Comparison of ENCODE assay signal across 1 cellular context in the genomic region with DNA sequence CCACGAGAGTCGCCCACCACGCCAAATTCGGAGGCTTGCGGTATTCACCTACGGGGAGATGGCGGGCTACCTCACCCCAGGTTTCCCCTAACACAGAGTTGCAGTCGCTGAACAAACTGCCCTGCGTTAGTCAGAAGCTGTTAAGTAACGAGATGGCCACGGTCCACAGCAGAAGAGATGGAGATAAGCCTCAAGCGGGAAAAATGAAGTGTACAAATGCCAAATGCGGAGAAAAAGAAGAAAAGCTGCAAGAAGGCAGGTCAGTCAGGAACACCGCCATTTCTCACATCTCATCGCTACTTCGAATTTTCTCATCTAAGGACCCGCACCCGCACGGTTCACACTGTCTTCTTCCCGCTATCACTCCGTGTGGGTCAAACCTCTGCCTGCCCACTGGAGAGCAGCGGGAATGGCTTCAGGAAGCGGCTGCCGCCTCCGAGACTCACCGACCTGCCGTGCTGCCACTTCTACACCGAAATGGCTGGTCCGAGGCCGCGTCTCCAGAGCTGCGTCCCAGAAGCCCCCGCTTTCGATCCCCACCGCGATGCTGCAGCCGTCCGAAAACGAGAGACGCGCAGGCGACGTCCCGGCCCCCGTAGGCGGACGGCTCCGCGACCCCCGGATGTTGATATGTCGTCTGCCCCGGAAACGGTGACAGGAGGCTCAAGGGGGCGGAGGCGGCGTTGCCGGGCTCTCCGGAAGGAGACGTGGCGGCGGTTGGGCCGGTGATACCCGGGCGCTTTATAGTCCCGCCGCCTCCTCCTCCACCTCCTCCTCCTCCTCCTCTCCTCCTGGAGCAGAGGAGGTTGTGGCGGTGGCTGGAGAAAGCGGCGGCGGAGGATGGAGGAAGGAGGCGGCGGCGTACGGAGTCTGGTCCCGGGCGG.
TF ChIP-seq lines count a peak whose summit lies in the region.

A gene with protein sequence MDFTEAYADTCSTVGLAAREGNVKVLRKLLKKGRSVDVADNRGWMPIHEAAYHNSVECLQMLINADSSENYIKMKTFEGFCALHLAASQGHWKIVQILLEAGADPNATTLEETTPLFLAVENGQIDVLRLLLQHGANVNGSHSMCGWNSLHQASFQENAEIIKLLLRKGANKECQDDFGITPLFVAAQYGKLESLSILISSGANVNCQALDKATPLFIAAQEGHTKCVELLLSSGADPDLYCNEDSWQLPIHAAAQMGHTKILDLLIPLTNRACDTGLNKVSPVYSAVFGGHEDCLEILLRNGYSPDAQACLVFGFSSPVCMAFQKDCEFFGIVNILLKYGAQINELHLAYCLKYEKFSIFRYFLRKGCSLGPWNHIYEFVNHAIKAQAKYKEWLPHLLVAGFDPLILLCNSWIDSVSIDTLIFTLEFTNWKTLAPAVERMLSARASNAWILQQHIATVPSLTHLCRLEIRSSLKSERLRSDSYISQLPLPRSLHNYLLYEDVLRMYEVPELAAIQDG (minus strand): TSS at position 583 of the 884 bp plus-strand sequence. CDS start 21,381 bp downstream, outside the sequence.
A gene with protein sequence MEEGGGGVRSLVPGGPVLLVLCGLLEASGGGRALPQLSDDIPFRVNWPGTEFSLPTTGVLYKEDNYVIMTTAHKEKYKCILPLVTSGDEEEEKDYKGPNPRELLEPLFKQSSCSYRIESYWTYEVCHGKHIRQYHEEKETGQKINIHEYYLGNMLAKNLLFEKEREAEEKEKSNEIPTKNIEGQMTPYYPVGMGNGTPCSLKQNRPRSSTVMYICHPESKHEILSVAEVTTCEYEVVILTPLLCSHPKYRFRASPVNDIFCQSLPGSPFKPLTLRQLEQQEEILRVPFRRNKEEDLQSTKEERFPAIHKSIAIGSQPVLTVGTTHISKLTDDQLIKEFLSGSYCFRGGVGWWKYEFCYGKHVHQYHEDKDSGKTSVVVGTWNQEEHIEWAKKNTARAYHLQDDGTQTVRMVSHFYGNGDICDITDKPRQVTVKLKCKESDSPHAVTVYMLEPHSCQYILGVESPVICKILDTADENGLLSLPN (plus strand): TSS at position 674 of the 884 bp plus-strand sequence. CDS start 167 bp downstream, at position 841.

TF ChIP-seq in H1, 55 proteins besides CTCF, POLR2A, EP300 and RAD21 (continues in another document):
- TF ChIP-seq, protein P1, sequence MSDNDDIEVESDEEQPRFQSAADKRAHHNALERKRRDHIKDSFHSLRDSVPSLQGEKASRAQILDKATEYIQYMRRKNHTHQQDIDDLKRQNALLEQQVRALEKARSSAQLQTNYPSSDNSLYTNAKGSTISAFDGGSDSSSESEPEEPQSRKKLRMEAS (IDR thresholded peaks at IDR 0.05), result peak; percentile 52; the same call in 1 of the 2 replicates
- TF ChIP-seq RNF2 (IDR thresholded peaks at IDR 0.05; ENCODE audit: borderline replicate concordance, low read depth, low read length, missing control alignments, poor library complexity, severe bottlenecking) (no peak), POU5F1 (IDR thresholded peaks at IDR 0.05; ENCODE audit: low read depth, low read length) (no peak), CHD1 (IDR thresholded peaks at IDR 0.05; ENCODE audit: low read depth, low read length) (no peak), BCL11A (IDR thresholded peaks at IDR 0.05; ENCODE audit: low read depth in 2 of 2, low read length in 2 of 2) (no peak), BACH1 (IDR thresholded peaks at IDR 0.05; ENCODE audit: low read length) (no peak), KDM5A (IDR thresholded peaks at IDR 0.05; ENCODE audit: low read length) (peak; percentile 25; the same call in 1 of the 2 replicates), TAF7 (optimal IDR thresholded peaks at IDR 0.05; ENCODE audit: borderline replicate concordance, low read depth, low read length) (peak; percentile 84), MAFK (IDR thresholded peaks at IDR 0.05; ENCODE audit: low read depth, low read length) (no peak), KDM4A (IDR thresholded peaks at IDR 0.05; ENCODE audit: low read depth, low read length, severe bottlenecking) (peak; percentile 73), NRF1 (IDR thresholded peaks at IDR 0.05; ENCODE audit: low read depth, low read length) (no peak), PHF8 (conservative IDR thresholded peaks at IDR 0.05; ENCODE audit: low read depth, low read length) (peak; percentile 90), KDM1A (IDR thresholded peaks at IDR 0.05; ENCODE audit: borderline replicate concordance, low read length) (no peak), SIX5 (IDR thresholded peaks at IDR 0.05; ENCODE audit: low read depth, low read length) (no peak), SP4 (IDR thresholded peaks at IDR 0.05; ENCODE audit: low read length) (no peak), SRF (IDR thresholded peaks at IDR 0.05; ENCODE audit: low read depth, low read length) (no peak), TEAD4 (IDR thresholded peaks at IDR 0.05; ENCODE audit: low read depth, low read length) (no peak), SIRT6 (IDR thresholded peaks at IDR 0.05; ENCODE audit: low read length) (no peak), NANOG (IDR thresholded peaks at IDR 0.05; ENCODE audit: insufficient read depth, low read depth, low read length, poor library complexity, severe bottlenecking) (no peak), SP1 (IDR thresholded peaks at IDR 0.05; ENCODE audit: low read depth, low read length) (0 out of 2 replicates have a peak, but pooled peaks have one; percentile 7), SIN3A (conservative IDR thresholded peaks at IDR 0.05 in 1 of 2, IDR thresholded peaks at IDR 0.05 in 1 of 2; ENCODE audit: low read depth in 1 of 2, low read length in 2 of 2) (peak; percentile 52 to 84; a peak in 3 of 4 replicates), RXRA (IDR thresholded peaks at IDR 0.05; ENCODE audit: insufficient read depth, low read depth, low read length) (no peak), CTBP2 (IDR thresholded peaks at IDR 0.05; ENCODE audit: borderline replicate concordance, insufficient read depth, insufficient read length, low read length) (no peak), YY1 (IDR thresholded peaks at IDR 0.05; ENCODE audit: low read depth, low read length) (peak; percentile 74), TAF1 (IDR thresholded peaks at IDR 0.05; ENCODE audit: low read depth, low read length) (peak; percentile 94), CBX8 (IDR thresholded peaks at IDR 0.05; ENCODE audit: borderline replicate concordance, low read depth, low read length) (no peak), ZNF274 (IDR thresholded peaks at IDR 0.05; ENCODE audit: borderline replicate concordance, extremely low read depth, low read length) (no peak), TCF12 (IDR thresholded peaks at IDR 0.05; ENCODE audit: low read depth, low read length) (0 out of 2 replicates have a peak, but pooled peaks have one; percentile 10), EGR1 (IDR thresholded peaks at IDR 0.05; ENCODE audit: borderline replicate concordance, low read depth, low read length) (peak; percentile 23; the same call in 1 of the 2 replicates), ASH2L (IDR thresholded peaks at IDR 0.05; ENCODE audit: low read length) (peak; percentile 85), HDAC6 (IDR thresholded peaks at IDR 0.05; ENCODE audit: low read depth, low read length) (no peak), JUND (IDR thresholded peaks at IDR 0.05; ENCODE audit: low read length) (peak; percentile 33; the same call in 1 of the 2 replicates), EZH2 (IDR thresholded peaks at IDR 0.05; ENCODE audit: low read depth, low read length, severe bottlenecking) (no peak), JUN (IDR thresholded peaks at IDR 0.05; ENCODE audit: low read depth, low read length) (no peak), HDAC2 (IDR thresholded peaks at IDR 0.05; ENCODE audit: borderline replicate concordance in 1 of 2, low read depth in 2 of 2, low read length in 2 of 2) (no peak), CREB1 (IDR thresholded peaks at IDR 0.05) (peak; percentile 78), BRCA1 (IDR thresholded peaks at IDR 0.05; ENCODE audit: low read depth, low read length) (no peak), TBP (IDR thresholded peaks at IDR 0.05; ENCODE audit: low read depth, low read length) (peak; percentile 86), SP2 (IDR thresholded peaks at IDR 0.05; ENCODE audit: low read length) (no peak)
- TF ChIP-seq, protein P2, sequence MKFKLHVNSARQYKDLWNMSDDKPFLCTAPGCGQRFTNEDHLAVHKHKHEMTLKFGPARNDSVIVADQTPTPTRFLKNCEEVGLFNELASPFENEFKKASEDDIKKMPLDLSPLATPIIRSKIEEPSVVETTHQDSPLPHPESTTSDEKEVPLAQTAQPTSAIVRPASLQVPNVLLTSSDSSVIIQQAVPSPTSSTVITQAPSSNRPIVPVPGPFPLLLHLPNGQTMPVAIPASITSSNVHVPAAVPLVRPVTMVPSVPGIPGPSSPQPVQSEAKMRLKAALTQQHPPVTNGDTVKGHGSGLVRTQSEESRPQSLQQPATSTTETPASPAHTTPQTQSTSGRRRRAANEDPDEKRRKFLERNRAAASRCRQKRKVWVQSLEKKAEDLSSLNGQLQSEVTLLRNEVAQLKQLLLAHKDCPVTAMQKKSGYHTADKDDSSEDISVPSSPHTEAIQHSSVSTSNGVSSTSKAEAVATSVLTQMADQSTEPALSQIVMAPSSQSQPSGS (IDR thresholded peaks at IDR 0.05; ENCODE audit: low read length), result no peak; the same call in 1 of the 2 replicates
- TF ChIP-seq, protein P3, sequence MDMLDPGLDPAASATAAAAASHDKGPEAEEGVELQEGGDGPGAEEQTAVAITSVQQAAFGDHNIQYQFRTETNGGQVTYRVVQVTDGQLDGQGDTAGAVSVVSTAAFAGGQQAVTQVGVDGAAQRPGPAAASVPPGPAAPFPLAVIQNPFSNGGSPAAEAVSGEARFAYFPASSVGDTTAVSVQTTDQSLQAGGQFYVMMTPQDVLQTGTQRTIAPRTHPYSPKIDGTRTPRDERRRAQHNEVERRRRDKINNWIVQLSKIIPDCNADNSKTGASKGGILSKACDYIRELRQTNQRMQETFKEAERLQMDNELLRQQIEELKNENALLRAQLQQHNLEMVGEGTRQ (IDR thresholded peaks at IDR 0.05; ENCODE audit: low read length), result no peak
- TF ChIP-seq, protein P4, sequence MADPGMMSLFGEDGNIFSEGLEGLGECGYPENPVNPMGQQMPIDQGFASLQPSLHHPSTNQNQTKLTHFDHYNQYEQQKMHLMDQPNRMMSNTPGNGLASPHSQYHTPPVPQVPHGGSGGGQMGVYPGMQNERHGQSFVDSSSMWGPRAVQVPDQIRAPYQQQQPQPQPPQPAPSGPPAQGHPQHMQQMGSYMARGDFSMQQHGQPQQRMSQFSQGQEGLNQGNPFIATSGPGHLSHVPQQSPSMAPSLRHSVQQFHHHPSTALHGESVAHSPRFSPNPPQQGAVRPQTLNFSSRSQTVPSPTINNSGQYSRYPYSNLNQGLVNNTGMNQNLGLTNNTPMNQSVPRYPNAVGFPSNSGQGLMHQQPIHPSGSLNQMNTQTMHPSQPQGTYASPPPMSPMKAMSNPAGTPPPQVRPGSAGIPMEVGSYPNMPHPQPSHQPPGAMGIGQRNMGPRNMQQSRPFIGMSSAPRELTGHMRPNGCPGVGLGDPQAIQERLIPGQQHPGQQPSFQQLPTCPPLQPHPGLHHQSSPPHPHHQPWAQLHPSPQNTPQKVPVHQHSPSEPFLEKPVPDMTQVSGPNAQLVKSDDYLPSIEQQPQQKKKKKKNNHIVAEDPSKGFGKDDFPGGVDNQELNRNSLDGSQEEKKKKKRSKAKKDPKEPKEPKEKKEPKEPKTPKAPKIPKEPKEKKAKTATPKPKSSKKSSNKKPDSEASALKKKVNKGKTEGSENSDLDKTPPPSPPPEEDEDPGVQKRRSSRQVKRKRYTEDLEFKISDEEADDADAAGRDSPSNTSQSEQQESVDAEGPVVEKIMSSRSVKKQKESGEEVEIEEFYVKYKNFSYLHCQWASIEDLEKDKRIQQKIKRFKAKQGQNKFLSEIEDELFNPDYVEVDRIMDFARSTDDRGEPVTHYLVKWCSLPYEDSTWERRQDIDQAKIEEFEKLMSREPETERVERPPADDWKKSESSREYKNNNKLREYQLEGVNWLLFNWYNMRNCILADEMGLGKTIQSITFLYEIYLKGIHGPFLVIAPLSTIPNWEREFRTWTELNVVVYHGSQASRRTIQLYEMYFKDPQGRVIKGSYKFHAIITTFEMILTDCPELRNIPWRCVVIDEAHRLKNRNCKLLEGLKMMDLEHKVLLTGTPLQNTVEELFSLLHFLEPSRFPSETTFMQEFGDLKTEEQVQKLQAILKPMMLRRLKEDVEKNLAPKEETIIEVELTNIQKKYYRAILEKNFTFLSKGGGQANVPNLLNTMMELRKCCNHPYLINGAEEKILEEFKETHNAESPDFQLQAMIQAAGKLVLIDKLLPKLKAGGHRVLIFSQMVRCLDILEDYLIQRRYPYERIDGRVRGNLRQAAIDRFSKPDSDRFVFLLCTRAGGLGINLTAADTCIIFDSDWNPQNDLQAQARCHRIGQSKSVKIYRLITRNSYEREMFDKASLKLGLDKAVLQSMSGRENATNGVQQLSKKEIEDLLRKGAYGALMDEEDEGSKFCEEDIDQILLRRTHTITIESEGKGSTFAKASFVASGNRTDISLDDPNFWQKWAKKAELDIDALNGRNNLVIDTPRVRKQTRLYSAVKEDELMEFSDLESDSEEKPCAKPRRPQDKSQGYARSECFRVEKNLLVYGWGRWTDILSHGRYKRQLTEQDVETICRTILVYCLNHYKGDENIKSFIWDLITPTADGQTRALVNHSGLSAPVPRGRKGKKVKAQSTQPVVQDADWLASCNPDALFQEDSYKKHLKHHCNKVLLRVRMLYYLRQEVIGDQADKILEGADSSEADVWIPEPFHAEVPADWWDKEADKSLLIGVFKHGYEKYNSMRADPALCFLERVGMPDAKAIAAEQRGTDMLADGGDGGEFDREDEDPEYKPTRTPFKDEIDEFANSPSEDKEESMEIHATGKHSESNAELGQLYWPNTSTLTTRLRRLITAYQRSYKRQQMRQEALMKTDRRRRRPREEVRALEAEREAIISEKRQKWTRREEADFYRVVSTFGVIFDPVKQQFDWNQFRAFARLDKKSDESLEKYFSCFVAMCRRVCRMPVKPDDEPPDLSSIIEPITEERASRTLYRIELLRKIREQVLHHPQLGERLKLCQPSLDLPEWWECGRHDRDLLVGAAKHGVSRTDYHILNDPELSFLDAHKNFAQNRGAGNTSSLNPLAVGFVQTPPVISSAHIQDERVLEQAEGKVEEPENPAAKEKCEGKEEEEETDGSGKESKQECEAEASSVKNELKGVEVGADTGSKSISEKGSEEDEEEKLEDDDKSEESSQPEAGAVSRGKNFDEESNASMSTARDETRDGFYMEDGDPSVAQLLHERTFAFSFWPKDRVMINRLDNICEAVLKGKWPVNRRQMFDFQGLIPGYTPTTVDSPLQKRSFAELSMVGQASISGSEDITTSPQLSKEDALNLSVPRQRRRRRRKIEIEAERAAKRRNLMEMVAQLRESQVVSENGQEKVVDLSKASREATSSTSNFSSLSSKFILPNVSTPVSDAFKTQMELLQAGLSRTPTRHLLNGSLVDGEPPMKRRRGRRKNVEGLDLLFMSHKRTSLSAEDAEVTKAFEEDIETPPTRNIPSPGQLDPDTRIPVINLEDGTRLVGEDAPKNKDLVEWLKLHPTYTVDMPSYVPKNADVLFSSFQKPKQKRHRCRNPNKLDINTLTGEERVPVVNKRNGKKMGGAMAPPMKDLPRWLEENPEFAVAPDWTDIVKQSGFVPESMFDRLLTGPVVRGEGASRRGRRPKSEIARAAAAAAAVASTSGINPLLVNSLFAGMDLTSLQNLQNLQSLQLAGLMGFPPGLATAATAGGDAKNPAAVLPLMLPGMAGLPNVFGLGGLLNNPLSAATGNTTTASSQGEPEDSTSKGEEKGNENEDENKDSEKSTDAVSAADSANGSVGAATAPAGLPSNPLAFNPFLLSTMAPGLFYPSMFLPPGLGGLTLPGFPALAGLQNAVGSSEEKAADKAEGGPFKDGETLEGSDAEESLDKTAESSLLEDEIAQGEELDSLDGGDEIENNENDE (IDR thresholded peaks at IDR 0.05; ENCODE audit: insufficient replicate concordance, low read length), result no peak
- TF ChIP-seq, protein P5, sequence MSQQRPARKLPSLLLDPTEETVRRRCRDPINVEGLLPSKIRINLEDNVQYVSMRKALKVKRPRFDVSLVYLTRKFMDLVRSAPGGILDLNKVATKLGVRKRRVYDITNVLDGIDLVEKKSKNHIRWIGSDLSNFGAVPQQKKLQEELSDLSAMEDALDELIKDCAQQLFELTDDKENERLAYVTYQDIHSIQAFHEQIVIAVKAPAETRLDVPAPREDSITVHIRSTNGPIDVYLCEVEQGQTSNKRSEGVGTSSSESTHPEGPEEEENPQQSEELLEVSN (IDR thresholded peaks at IDR 0.05), result no peak
